Comparison of ENCODE assay signal across 1 cellular context in the genomic region with DNA sequence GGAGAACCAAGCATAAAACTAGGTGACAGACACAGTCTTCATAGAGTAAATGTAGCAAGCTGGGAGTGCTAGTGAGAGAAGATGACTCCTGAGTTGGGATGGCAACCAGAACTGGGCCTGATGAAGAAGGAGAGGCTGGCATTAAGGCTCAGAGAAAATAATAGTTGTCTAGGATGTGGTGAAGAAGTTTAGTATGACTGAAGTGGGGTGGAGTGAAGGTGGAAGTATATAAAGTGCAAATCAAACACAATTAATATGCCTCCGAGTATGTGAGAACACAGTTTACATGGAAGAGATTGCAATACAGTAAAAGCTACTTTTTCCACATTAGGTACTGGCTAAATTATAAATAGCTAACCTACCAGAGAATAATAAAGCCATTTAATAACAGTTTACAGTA.
TF ChIP-seq lines count a peak whose summit lies in the region.

No MANE protein-coding gene starts in this region.

TF ChIP-seq in GM12878, 131 proteins besides CTCF, POLR2A, EP300 and RAD21 (continued from another document):
- TF ChIP-seq, protein P1, sequence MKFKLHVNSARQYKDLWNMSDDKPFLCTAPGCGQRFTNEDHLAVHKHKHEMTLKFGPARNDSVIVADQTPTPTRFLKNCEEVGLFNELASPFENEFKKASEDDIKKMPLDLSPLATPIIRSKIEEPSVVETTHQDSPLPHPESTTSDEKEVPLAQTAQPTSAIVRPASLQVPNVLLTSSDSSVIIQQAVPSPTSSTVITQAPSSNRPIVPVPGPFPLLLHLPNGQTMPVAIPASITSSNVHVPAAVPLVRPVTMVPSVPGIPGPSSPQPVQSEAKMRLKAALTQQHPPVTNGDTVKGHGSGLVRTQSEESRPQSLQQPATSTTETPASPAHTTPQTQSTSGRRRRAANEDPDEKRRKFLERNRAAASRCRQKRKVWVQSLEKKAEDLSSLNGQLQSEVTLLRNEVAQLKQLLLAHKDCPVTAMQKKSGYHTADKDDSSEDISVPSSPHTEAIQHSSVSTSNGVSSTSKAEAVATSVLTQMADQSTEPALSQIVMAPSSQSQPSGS (IDR thresholded peaks at IDR 0.05; ENCODE audit: low read length) = no peak
- TF ChIP-seq, protein P2, sequence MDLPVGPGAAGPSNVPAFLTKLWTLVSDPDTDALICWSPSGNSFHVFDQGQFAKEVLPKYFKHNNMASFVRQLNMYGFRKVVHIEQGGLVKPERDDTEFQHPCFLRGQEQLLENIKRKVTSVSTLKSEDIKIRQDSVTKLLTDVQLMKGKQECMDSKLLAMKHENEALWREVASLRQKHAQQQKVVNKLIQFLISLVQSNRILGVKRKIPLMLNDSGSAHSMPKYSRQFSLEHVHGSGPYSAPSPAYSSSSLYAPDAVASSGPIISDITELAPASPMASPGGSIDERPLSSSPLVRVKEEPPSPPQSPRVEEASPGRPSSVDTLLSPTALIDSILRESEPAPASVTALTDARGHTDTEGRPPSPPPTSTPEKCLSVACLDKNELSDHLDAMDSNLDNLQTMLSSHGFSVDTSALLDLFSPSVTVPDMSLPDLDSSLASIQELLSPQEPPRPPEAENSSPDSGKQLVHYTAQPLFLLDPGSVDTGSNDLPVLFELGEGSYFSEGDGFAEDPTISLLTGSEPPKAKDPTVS (IDR thresholded peaks at IDR 0.05; ENCODE audit: low read depth, low read length) = no peak
- no peak for TF ChIP-seq ESRRA (IDR thresholded peaks at IDR 0.05; ENCODE audit: low read length)
- TF ChIP-seq SMAD5 (IDR thresholded peaks at IDR 0.05; ENCODE audit: low read depth) = no peak
- TF ChIP-seq, protein P3, sequence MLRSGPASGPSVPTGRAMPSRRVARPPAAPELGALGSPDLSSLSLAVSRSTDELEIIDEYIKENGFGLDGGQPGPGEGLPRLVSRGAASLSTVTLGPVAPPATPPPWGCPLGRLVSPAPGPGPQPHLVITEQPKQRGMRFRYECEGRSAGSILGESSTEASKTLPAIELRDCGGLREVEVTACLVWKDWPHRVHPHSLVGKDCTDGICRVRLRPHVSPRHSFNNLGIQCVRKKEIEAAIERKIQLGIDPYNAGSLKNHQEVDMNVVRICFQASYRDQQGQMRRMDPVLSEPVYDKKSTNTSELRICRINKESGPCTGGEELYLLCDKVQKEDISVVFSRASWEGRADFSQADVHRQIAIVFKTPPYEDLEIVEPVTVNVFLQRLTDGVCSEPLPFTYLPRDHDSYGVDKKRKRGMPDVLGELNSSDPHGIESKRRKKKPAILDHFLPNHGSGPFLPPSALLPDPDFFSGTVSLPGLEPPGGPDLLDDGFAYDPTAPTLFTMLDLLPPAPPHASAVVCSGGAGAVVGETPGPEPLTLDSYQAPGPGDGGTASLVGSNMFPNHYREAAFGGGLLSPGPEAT (IDR thresholded peaks at IDR 0.05; ENCODE audit: low read depth) = no peak
- TF ChIP-seq, protein P4, sequence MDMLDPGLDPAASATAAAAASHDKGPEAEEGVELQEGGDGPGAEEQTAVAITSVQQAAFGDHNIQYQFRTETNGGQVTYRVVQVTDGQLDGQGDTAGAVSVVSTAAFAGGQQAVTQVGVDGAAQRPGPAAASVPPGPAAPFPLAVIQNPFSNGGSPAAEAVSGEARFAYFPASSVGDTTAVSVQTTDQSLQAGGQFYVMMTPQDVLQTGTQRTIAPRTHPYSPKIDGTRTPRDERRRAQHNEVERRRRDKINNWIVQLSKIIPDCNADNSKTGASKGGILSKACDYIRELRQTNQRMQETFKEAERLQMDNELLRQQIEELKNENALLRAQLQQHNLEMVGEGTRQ (IDR thresholded peaks at IDR 0.05; ENCODE audit: borderline replicate concordance, low read depth, low read length) = no peak
- no peak for TF ChIP-seq RFX5 (IDR thresholded peaks at IDR 0.05; ENCODE audit: low read depth, low read length)
- TF ChIP-seq, protein P5, sequence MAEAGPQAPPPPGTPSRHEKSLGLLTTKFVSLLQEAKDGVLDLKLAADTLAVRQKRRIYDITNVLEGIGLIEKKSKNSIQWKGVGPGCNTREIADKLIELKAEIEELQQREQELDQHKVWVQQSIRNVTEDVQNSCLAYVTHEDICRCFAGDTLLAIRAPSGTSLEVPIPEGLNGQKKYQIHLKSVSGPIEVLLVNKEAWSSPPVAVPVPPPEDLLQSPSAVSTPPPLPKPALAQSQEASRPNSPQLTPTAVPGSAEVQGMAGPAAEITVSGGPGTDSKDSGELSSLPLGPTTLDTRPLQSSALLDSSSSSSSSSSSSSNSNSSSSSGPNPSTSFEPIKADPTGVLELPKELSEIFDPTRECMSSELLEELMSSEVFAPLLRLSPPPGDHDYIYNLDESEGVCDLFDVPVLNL (IDR thresholded peaks at IDR 0.05; ENCODE audit: low read depth, low read length) = no peak
